In genomic region chr2:9146656-9147055, GRCh38 we compare ENCODE assay signal across 21 cellular contexts. TPM values are rescaled to one million over a fixed set of nuclear protein-coding genes. Genes with fewer than 3 reads are reported as not detected.
DNase-seq lines count a peak whose midpoint lies in the region; ATAC-seq, FAIRE-seq and TF ChIP-seq lines count a peak whose summit lies in the region.
"Had no signal": no experiment of that assay in that cellular context is flagged by ENCODE, and none has a peak within 500 bp of the region (broad histone marks: within the 10 kb centered on the region; RNA-seq: fewer than 3 reads in every experiment).

No MANE protein-coding gene starts in this region.

- H2AK9ac ChIP-seq in IMR-90 (replicated peaks; ENCODE audit: low read depth, low read length, poor library complexity), result no peak overlapping the region

- H2BK120ac ChIP-seq in IMR-90 (ENCODE audit: low read depth, low read length), result peak overlapping the region; percentile 28

- no peak for ATAC-seq in IMR-90 (ENCODE audit: low read depth)
- ATAC-seq in naive thymus-derived CD8-positive, alpha-beta T cell, result no peak
- ATAC-seq: A549; CD8-positive, alpha-beta T cell; GM23338; HepG2 had no signal

- H3K27ac Mint-ChIP-seq in astrocyte (ENCODE audit: unreplicated experiment), result peak overlapping the region; percentile 77
- H3K27ac Mint-ChIP-seq in naive thymus-derived CD8-positive, alpha-beta T cell, result peak overlapping the region in 1 of 10 donors; percentile 71
- no peak overlapping the region for H3K27ac Mint-ChIP-seq in neural progenitor cell
- H3K27ac Mint-ChIP-seq: CD8-positive, alpha-beta T cell; GM23338 had no signal

- peaks cover 0 to 9% of the 10 kb centered on the region in 2 experiments; a peak in 1 of 4 replicates for H3K79me1 ChIP-seq in IMR-90 (ENCODE audit: low read depth in 1 of 2, low read length in 2 of 2)

- TF ChIP-seq RAD21 in IMR-90 (IDR thresholded peaks at IDR 0.05; ENCODE audit: low read length), result no peak

- CTCF ChIA-PET in IMR-90 (lab: Yijun Ruan, JAX), result no interaction called here

- peak overlapping the region; percentile 22 for H3K4ac ChIP-seq in IMR-90 (ENCODE audit: low read depth, low read length)

- H2AK5ac ChIP-seq in IMR-90 (ENCODE audit: low read depth, low read length), result 0 out of 2 replicates have a peak overlapping the region, but pooled peaks have one; percentile 43

- in situ Hi-C loops in IMR-90 (cut with MboI; ENCODE audit: low sequenced_read_pairs), result loop anchor here (10.0 kb wide), 2 partner anchors 188 to 228 kb away; no protein-coding TSS in a partner anchor
- in situ Hi-C loops in G401 (cut with HindIII; ENCODE audit: low sequenced_read_pairs), result no loop called here

- POLR2A ChIA-PET in IMR-90 (lab: Charles Lee; ENCODE audit: unreplicated experiment), result no interaction called here
- POLR2A ChIA-PET in naive thymus-derived CD8-positive, alpha-beta T cell (lab: Charles Lee), result no interaction called here

- no peak overlapping the region for H2BK20ac ChIP-seq in IMR-90 (ENCODE audit: low read depth, low read length)

- peak overlapping the region; percentile 14; the same call in 1 of the 2 replicates for H3K18ac ChIP-seq in IMR-90 (ENCODE audit: low read depth, low read length)

- H3K4me3 Mint-ChIP-seq in astrocyte (ENCODE audit: unreplicated experiment) (no peak overlapping the region), neural progenitor cell (no peak overlapping the region)
- H3K4me3 Mint-ChIP-seq in naive thymus-derived CD8-positive, alpha-beta T cell, result no peak overlapping the region
- H3K4me3 Mint-ChIP-seq: CD8-positive, alpha-beta T cell; GM23338 had no signal

- H3K4me1 Mint-ChIP-seq in astrocyte (ENCODE audit: low read depth, unreplicated experiment), result peaks cover 14% of the 10 kb centered on the region
- peaks cover 0 to 4% (median 1%) of the 10 kb centered on the region in 4 donors for H3K4me1 Mint-ChIP-seq in naive thymus-derived CD8-positive, alpha-beta T cell
- H3K4me1 Mint-ChIP-seq in neural progenitor cell, result peaks cover 7% of the 10 kb centered on the region

- intact Hi-C loops in IMR-90 (cut with micrococcal nuclease) (loop anchor here (10.0 kb wide), 1 partner anchor 488 kb away; the partner anchor contains the start of gene YWHAQ), posterior vena cava (cut with DNase I) (loop anchor here (5.0 to 10.0 kb wide), 4 partner anchors 58 to 278 kb away; partner anchors contain the start of genes ASAP2 (in 2 of the 2), CPSF3 (in 2 of the 2) and ITGB1BP1 (in 2 of the 2))

- peaks cover 89% of the 10 kb centered on the region for H3K4me1 ChIP-seq in BLaER1
- peaks cover 17% of the 10 kb centered on the region for H3K4me1 ChIP-seq in IMR-90 (ENCODE audit: control insufficient read depth, insufficient read depth, low read length)
- peaks cover 16% of the 10 kb centered on the region for H3K4me1 ChIP-seq in astrocyte (ENCODE audit: insufficient read depth, low read length)
- no peaks in the 10 kb centered on the region for H3K4me1 ChIP-seq in neural progenitor cell

- H3K79me2 ChIP-seq in astrocyte (ENCODE audit: insufficient read depth, low read length) (no peaks in the 10 kb centered on the region), neural progenitor cell (ENCODE audit: low read depth) (no peaks in the 10 kb centered on the region)

- H3K27ac ChIP-seq in BLaER1 (no peak overlapping the region), IMR-90 (ENCODE audit: insufficient read depth, low read length) (no peak overlapping the region), astrocyte (ENCODE audit: low read depth, low read length) (no peak overlapping the region), neural progenitor cell (no peak overlapping the region)
- H3K27ac ChIP-seq: 22Rv1, A549 had no signal

- H3K9ac ChIP-seq in BLaER1 (no peak overlapping the region), IMR-90 (ENCODE audit: low read depth, low read length) (no peak overlapping the region), astrocyte (ENCODE audit: low read length) (no peak overlapping the region), neural progenitor cell (no peak overlapping the region)

- H3K27me3 Mint-ChIP-seq in astrocyte (ENCODE audit: low read depth, unreplicated experiment), result peaks cover 15% of the 10 kb centered on the region
- H3K27me3 Mint-ChIP-seq in naive thymus-derived CD8-positive, alpha-beta T cell, result peaks cover 4 to 47% (median 12%) of the 10 kb centered on the region in 5 donors
- peaks cover 13% of the 10 kb centered on the region for H3K27me3 Mint-ChIP-seq in neural progenitor cell (ENCODE audit: insufficient read depth, low read depth)

- 95% methylated on average over 3 of the region's 6 CpGs; no CpG with 5 or more reads in 1 of the 2 experiments for WGBS in IMR-90 (ENCODE audit: extremely low coverage in 2 of 2, insufficient read length in 1 of 2), 2 experiments

- H4K5ac ChIP-seq in IMR-90 (ENCODE audit: low read depth, low read length), result no peak overlapping the region

- H4K8ac ChIP-seq in IMR-90 (ENCODE audit: low read depth in 2 of 2, low read length in 2 of 2), result no peak overlapping the region

- no peak overlapping the region; the same call in 2 of the 3 replicates for H2BK15ac ChIP-seq in IMR-90 (ENCODE audit: low read depth, low read length)

- dilution Hi-C loops in IMR-90 (cut with HindIII; ENCODE audit: low sequenced_read_pairs, unreplicated experiment), result no loop called here

- no peak overlapping the region for H2AFZ ChIP-seq in IMR-90 (replicated peaks; ENCODE audit: low read length, poor library complexity)
- H2AFZ ChIP-seq in astrocyte (ENCODE audit: low read depth, low read length), result no peak overlapping the region
- H2AFZ ChIP-seq in neural progenitor cell (replicated peaks), result no peak overlapping the region

- TF ChIP-seq POLR2A in IMR-90 (IDR thresholded peaks at IDR 0.05; ENCODE audit: low read depth, low read length), result no peak

- peaks cover 15% of the 10 kb centered on the region for H3K9me1 ChIP-seq in IMR-90 (ENCODE audit: insufficient read depth, low read length)

- peak overlapping the region; percentile 17; the same call in 1 of the 2 replicates for H4K91ac ChIP-seq in IMR-90 (ENCODE audit: insufficient read depth, low read depth, low read length)

- H3K36me3 Mint-ChIP-seq in astrocyte (ENCODE audit: low read depth, unreplicated experiment), result no peaks in the 10 kb centered on the region
- no peaks in the 10 kb centered on the region for H3K36me3 Mint-ChIP-seq in naive thymus-derived CD8-positive, alpha-beta T cell
- H3K36me3 Mint-ChIP-seq in neural progenitor cell, result no peaks in the 10 kb centered on the region
- H3K36me3 Mint-ChIP-seq: CD8-positive, alpha-beta T cell had no signal

- H3K14ac ChIP-seq in IMR-90 (replicated peaks; ENCODE audit: low read depth, low read length), result no peak overlapping the region

- TF ChIP-seq CTCF in IMR-90 (conservative IDR thresholded peaks at IDR 0.05; ENCODE audit: low read depth, low read length) (no peak), astrocyte (IDR thresholded peaks at IDR 0.05; ENCODE audit: insufficient read depth, low read depth, low read length) (no peak), neural progenitor cell (IDR thresholded peaks at IDR 0.05) (no peak)

- no peak overlapping the region for H3K23ac ChIP-seq in IMR-90 (ENCODE audit: low read depth, low read length)

- H4K20me1 ChIP-seq in BLaER1 (no peaks in the 10 kb centered on the region), IMR-90 (ENCODE audit: insufficient read depth, low read length) (no peaks in the 10 kb centered on the region), astrocyte (ENCODE audit: insufficient read depth, low read length) (no peaks in the 10 kb centered on the region), neural progenitor cell (ENCODE audit: low read depth) (no peaks in the 10 kb centered on the region)

- H3K56ac ChIP-seq in IMR-90 (ENCODE audit: extremely low read depth, insufficient read depth, low read length), result no peak overlapping the region

- H3K9me3 Mint-ChIP-seq in astrocyte (ENCODE audit: unreplicated experiment) (peaks cover 3% of the 10 kb centered on the region), neural progenitor cell (no peaks in the 10 kb centered on the region)
- H3K9me3 Mint-ChIP-seq in naive thymus-derived CD8-positive, alpha-beta T cell, result no peaks in the 10 kb centered on the region
- H3K9me3 Mint-ChIP-seq: CD8-positive, alpha-beta T cell; GM23338 had no signal

- H3K36me3 ChIP-seq in BLaER1 (no peaks in the 10 kb centered on the region), IMR-90 (ENCODE audit: control insufficient read depth, insufficient read depth, low read length) (no peaks in the 10 kb centered on the region), astrocyte (ENCODE audit: insufficient read depth, low read length) (no peaks in the 10 kb centered on the region), neural progenitor cell (no peaks in the 10 kb centered on the region)

- H3K4me2 ChIP-seq in BLaER1, result peak overlapping the region; percentile 53
- no peak overlapping the region for H3K4me2 ChIP-seq in IMR-90 (ENCODE audit: low read depth, low read length)
- no peak overlapping the region for H3K4me2 ChIP-seq in astrocyte (ENCODE audit: low read length)
- no peak overlapping the region for H3K4me2 ChIP-seq in neural progenitor cell
- H3K4me2 ChIP-seq: A549, GM23338 had no signal

- no peak for FAIRE-seq in astrocyte (lab: Jason Lieb, UNC)
- FAIRE-seq: A549, GM12892, GM18507, H54, HepG2 had no signal

- H3K27me3 ChIP-seq in BLaER1 (no peaks in the 10 kb centered on the region), IMR-90 (ENCODE audit: control insufficient read depth, insufficient read depth, low read length) (no peaks in the 10 kb centered on the region), astrocyte (ENCODE audit: insufficient read depth, low read length) (no peaks in the 10 kb centered on the region), neural progenitor cell (peaks cover 34% of the 10 kb centered on the region)

- no peak overlapping the region for H2BK5ac ChIP-seq in IMR-90 (ENCODE audit: low read depth, low read length, poor library complexity, severe bottlenecking)

- no TSS peak for BruUV-seq in IMR-90 (replicated peaks; lab: Mats Ljungman, UMichigan)

- H3K4me3 ChIP-seq in BLaER1 (no peak overlapping the region), IMR-90 (ENCODE audit: insufficient read depth, low read depth, low read length) (no peak overlapping the region), astrocyte (ENCODE audit: insufficient read depth, low read depth, low read length) (no peak overlapping the region), neural progenitor cell (no peak overlapping the region)
- H3K4me3 ChIP-seq: A549, GM23338 had no signal

- H3F3A ChIP-seq in neural progenitor cell (ENCODE audit: low read depth), result no peaks in the 10 kb centered on the region

- H3K9me3 ChIP-seq in BLaER1, result no peaks in the 10 kb centered on the region
- no peaks in the 10 kb centered on the region for H3K9me3 ChIP-seq in IMR-90 (ENCODE audit: control insufficient read depth, insufficient read depth, low read length)
- H3K9me3 ChIP-seq in astrocyte (ENCODE audit: insufficient read depth, low read depth, low read length), result no peaks in the 10 kb centered on the region
- no peaks in the 10 kb centered on the region for H3K9me3 ChIP-seq in neural progenitor cell (ENCODE audit: low read depth)
- H3K9me3 ChIP-seq: A549 had no signal

- DNase-seq in IMR-90 (no peak), astrocyte (ENCODE audit: low read depth) (no peak), posterior vena cava (ENCODE audit: low spot score) (peak; percentile 16), G401 (ENCODE audit: low spot score) (no peak), neural progenitor cell (ENCODE audit: low spot score) (no peak), SK-N-DZ (ENCODE audit: low spot score) (no peak)
- no peak for DNase-seq in naive thymus-derived CD8-positive, alpha-beta T cell
- DNase-seq: AML-193; Calu3; CD8-positive, alpha-beta T cell; DND-41; GDM1; HCEC 1CT had no signal

RNA-seq across cellular contexts. Expression of gene ASAP2, which starts 60.0 kb away (rescaled TPM):
- total RNA-seq in IMR-90 (2012; rRNA removed) (19.7 and 26.9 TPM in 2 replicates), astrocyte (47.2 and 62.6 TPM in 2 replicates), posterior vena cava (10 to 100 TPM; 28.1 to 31.3 TPM), neural progenitor cell (ENCODE audit: low replicate concordance) (26.1 and 31.7 TPM in 2 replicates)
- 25.0 and 28.1 TPM in 2 replicates for polyA plus RNA-seq in IMR-90 (2012; rRNA removed)
- 10.0 and 11.4 TPM in 2 replicates for polyA plus RNA-seq in IMR-90 (2012; cell fraction: cytosol; rRNA removed)
- polyA plus RNA-seq in IMR-90 (2012; cell fraction: nucleus; rRNA removed; ENCODE audit: low replicate concordance), result 23.8 and 56.1 TPM in 2 replicates
- 5.5 and 7.1 TPM in 2 replicates for total RNA-seq in G401 (2014; rRNA removed; shearing (Covaris generic))
- total RNA-seq in naive thymus-derived CD8-positive, alpha-beta T cell, result not detected
- polyA plus RNA-seq in naive thymus-derived CD8-positive, alpha-beta T cell, result not detected
- 14.1 and 14.7 TPM in 2 replicates for polyA plus RNA-seq in SK-N-DZ (2014; cell fraction: cytosol; rRNA removed)
- polyA plus RNA-seq in SK-N-DZ (2014; cell fraction: nucleus; rRNA removed), result 24.9 and 39.7 TPM in 2 replicates
- total RNA-seq: CD8-positive, alpha-beta T cell had no signal
